Comparison of ENCODE assay signal across 5 cellular contexts in genomic region chr22:22650803-22651515, GRCh38. TPM values are rescaled to one million over a fixed set of nuclear protein-coding genes. Genes with fewer than 3 reads are reported as not detected.
"Had no signal": no experiment of that assay in that cellular context is flagged by ENCODE, and none has a peak within 500 bp of the region (broad histone marks: within the 10 kb centered on the region; RNA-seq: fewer than 3 reads in every experiment).

No MANE protein-coding gene starts in this region.

RNA-seq across cellular contexts. Expression of gene GGTLC2, which starts 6.5 kb away (rescaled TPM):
- total RNA-seq: GM23248, H4, H7, HT-29, IMR-90 had no signal
- polyA plus RNA-seq: GM23248 had no signal
